ENCODE assay signal across 34 cellular contexts in the genomic region with DNA sequence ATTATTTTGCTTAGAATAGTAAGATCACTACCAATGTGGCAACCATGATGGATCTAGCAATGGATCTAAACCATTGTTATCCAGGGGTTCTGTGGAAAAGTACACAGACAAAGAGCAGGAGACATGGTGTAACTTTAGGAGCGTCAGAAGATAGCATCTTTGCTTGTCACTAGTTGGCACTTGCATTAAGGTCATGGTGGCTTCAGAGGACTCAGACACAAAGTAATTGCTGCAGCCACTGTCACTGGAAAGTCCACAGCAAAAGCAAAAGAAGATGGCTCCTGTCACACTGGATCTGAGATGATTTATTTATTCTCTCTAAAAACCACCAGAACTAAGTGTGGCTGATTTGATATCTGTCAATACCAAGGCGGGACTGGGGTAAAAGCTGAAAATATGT.
"Had no signal": no experiment of that assay in that cellular context is flagged by ENCODE, and none has a peak within 500 bp of the region (broad histone marks: within the 10 kb centered on the region; RNA-seq: fewer than 3 reads in every experiment).

No MANE protein-coding gene starts in this region.

- ATAC-seq: activated CD8-positive, alpha-beta T cell treated with anti-CD3 and anti-CD28 coated beads for 36 hours; activated naive CD4-positive, alpha-beta T cell treated with anti-CD3 and anti-CD28 coated beads, Interleukin-2, amount 50 U/mL, for 72 hours; activated T-cell treated with anti-CD3 and anti-CD28 coated beads, Interleukin-2, amount 50 U/mL, for 4 hours; activated T-cell treated with anti-CD3 and anti-CD28 coated beads, Interleukin-2, amount 50 U/mL, for 72 hours; activated T-helper 17 cell treated with anti-CD3 and anti-CD28 coated beads, Interleukin-2, amount 50 U/mL, for 72 hours; body of pancreas had no signal

- H3K9me3 ChIP-seq: adrenal gland, body of pancreas had no signal

- H3K27ac ChIP-seq: adrenal gland, body of pancreas, brain microvascular endothelial cell, breast epithelium, VCaP had no signal

- H3K4me3 Mint-ChIP-seq: activated B cell treated with CpG ODN at 0.5 μM for 24 hours; activated CD4-positive, alpha-beta memory T cell treated with anti-CD3 and anti-CD28 coated beads for 36 hours; activated CD4-positive, alpha-beta T cell treated with anti-CD3 and anti-CD28 coated beads, Interleukin-2, amount 10 ng/mL, durations not matched to agents 24 days and 14 days; activated CD8-positive, alpha-beta T cell treated with anti-CD3 and anti-CD28 coated beads for 36 hours; activated naive CD4-positive, alpha-beta T cell treated with anti-CD3 and anti-CD28 coated beads for 36 hours; activated naive CD8-positive, alpha-beta T cell treated with anti-CD3 and anti-CD28 coated beads for 36 hours; activated T-cell treated with anti-CD3 and anti-CD28 coated beads, Interleukin-2, amount 50 U/mL, for 4 hours; activated T-cell treated with anti-CD3 and anti-CD28 coated beads, Interleukin-2, amount 50 U/mL, for 72 hours; activated T-helper 1 cell treated with anti-CD3 and anti-CD28 coated beads, Interleukin-12 subunit alpha, Interleukin-12 subunit beta, Interleukin-2, Interleukin-4 antibody, amounts not matched to agents 30 ng/mL and 10 ng/mL and 1 ng/mL, durations not matched to agents 14 hours and 24 hours and 36 hours; activated T-helper 17 cell treated with anti-CD3 and anti-CD28 coated beads, Interleukin-2, amount 50 U/mL, for 72 hours; T-helper 1 cell treated with Interleukin-12 subunit alpha and Interleukin-12 subunit beta and Interleukin-4 antibody, amounts not matched to agents 30 μg/mL and 1 μg/mL, for 36 hours; T-helper 2 cell treated with Interferon-gamma antibody and Interleukin-4, amounts not matched to agents 5 μg/mL and 100 μg/mL, for 36 hours had no signal

- H3K9me3 Mint-ChIP-seq: activated CD4-positive, alpha-beta memory T cell treated with anti-CD3 and anti-CD28 coated beads for 36 hours; activated CD4-positive, alpha-beta T cell treated with anti-CD3 and anti-CD28 coated beads, Interleukin-2, amount 10 ng/mL, durations not matched to agents 24 days and 14 days; activated naive CD4-positive, alpha-beta T cell treated with anti-CD3 and anti-CD28 coated beads for 36 hours had no signal

- H3K4me3 ChIP-seq: adrenal gland, body of pancreas, breast epithelium had no signal

- DNase-seq: activated B cell treated with CpG ODN at 0.5 μM for 24 hours; activated CD4-positive, alpha-beta memory T cell treated with anti-CD3 and anti-CD28 coated beads for 36 hours; activated CD4-positive, alpha-beta T cell treated with anti-CD3 and anti-CD28 coated beads for 4 hours; activated CD4-positive, alpha-beta T cell treated with anti-CD3 and anti-CD28 coated beads, Interleukin-2, amount 10 ng/mL, durations not matched to agents 24 days and 14 days; activated CD4-positive, alpha-beta T cell treated with anti-CD3 and anti-CD28 coated beads, Interleukin-2, amount 50 U/mL, for 1 hour; activated CD4-positive, alpha-beta T cell treated with anti-CD3 and anti-CD28 coated beads, Interleukin-2, amount 50 U/mL, for 4 hours; activated CD4-positive, CD25-positive, alpha-beta regulatory T cell treated with anti-CD3 and anti-CD28 coated beads, Interleukin-2, amount 50 U/mL, for 72 hours; activated CD8-positive, alpha-beta memory T cell treated with anti-CD3 and anti-CD28 coated beads, Interleukin-2, amount 50 U/mL, for 4 hours; activated CD8-positive, alpha-beta T cell treated with anti-CD3 and anti-CD28 coated beads for 36 hours; activated effector memory CD4-positive, alpha-beta T cell treated with anti-CD3 and anti-CD28 coated beads, Interleukin-2, amount 50 U/mL, for 16 hours; activated gamma-delta T cell treated with Interleukin-2 at 50 U/mL for 16 hours; activated naive CD4-positive, alpha-beta T cell; activated naive CD4-positive, alpha-beta T cell treated with anti-CD3 and anti-CD28 coated beads for 36 hours; activated naive CD4-positive, alpha-beta T cell treated with anti-CD3 and anti-CD28 coated beads, Interleukin-2, amount 50 U/mL, for 16 hours; activated naive CD8-positive, alpha-beta T cell treated with anti-CD3 and anti-CD28 coated beads for 36 hours; activated T-cell treated with anti-CD3 and anti-CD28 coated beads for 4 hours; activated T-cell treated with anti-CD3 and anti-CD28 coated beads, Interleukin-2, amount 50 U/mL, for 1 hour; activated T-cell treated with anti-CD3 and anti-CD28 coated beads, Interleukin-2, amount 50 U/mL, for 4 hours; activated T-cell treated with anti-CD3 and anti-CD28 coated beads, Interleukin-2, amount 50 U/mL, for 72 hours; adrenal gland; amniotic stem cell; aorta; body of pancreas; brain microvascular endothelial cell; central memory CD4-positive, alpha-beta T cell; T-helper 2 cell; T-helper 9 cell had no signal

- H3K36me3 ChIP-seq: adrenal gland, brain microvascular endothelial cell, breast epithelium had no signal

- H3K4me1 ChIP-seq: adrenal gland, body of pancreas, breast epithelium had no signal

- H3K27ac Mint-ChIP-seq: activated B cell treated with CpG ODN at 0.5 μM for 24 hours; activated CD4-positive, alpha-beta memory T cell treated with anti-CD3 and anti-CD28 coated beads for 36 hours; activated CD4-positive, alpha-beta T cell treated with anti-CD3 and anti-CD28 coated beads, Interleukin-2, amount 10 ng/mL, durations not matched to agents 24 days and 14 days; activated CD8-positive, alpha-beta T cell treated with anti-CD3 and anti-CD28 coated beads for 36 hours; activated naive CD4-positive, alpha-beta T cell treated with anti-CD3 and anti-CD28 coated beads for 36 hours; activated naive CD4-positive, alpha-beta T cell treated with anti-CD3 and anti-CD28 coated beads, Interleukin-2, amount 50 U/mL, for 72 hours; activated naive CD8-positive, alpha-beta T cell treated with anti-CD3 and anti-CD28 coated beads for 36 hours; activated T-cell treated with anti-CD3 and anti-CD28 coated beads, Interleukin-2, amount 50 U/mL, for 72 hours; activated T-helper 1 cell treated with anti-CD3 and anti-CD28 coated beads, Interleukin-12 subunit alpha, Interleukin-12 subunit beta, Interleukin-2, Interleukin-4 antibody, amounts not matched to agents 30 ng/mL and 10 ng/mL and 1 ng/mL, durations not matched to agents 14 hours and 24 hours and 36 hours; activated T-helper 17 cell treated with anti-CD3 and anti-CD28 coated beads, Interleukin-2, amount 50 U/mL, for 72 hours; T-helper 1 cell treated with Interleukin-12 subunit alpha and Interleukin-12 subunit beta and Interleukin-4 antibody, amounts not matched to agents 30 μg/mL and 1 μg/mL, for 36 hours; T-helper 2 cell treated with Interferon-gamma antibody and Interleukin-4, amounts not matched to agents 5 μg/mL and 100 μg/mL, for 36 hours had no signal

- H3K4me1 Mint-ChIP-seq: activated B cell treated with CpG ODN at 0.5 μM for 24 hours; activated CD4-positive, alpha-beta T cell treated with anti-CD3 and anti-CD28 coated beads, Interleukin-2, amount 10 ng/mL, durations not matched to agents 24 days and 14 days; activated naive CD8-positive, alpha-beta T cell treated with anti-CD3 and anti-CD28 coated beads for 36 hours; activated T-helper 17 cell treated with anti-CD3 and anti-CD28 coated beads, Interleukin-2, amount 50 U/mL, for 72 hours had no signal

- H3K27me3 ChIP-seq: adrenal gland, body of pancreas, brain microvascular endothelial cell, breast epithelium had no signal

- H3K36me3 Mint-ChIP-seq: activated CD4-positive, alpha-beta memory T cell treated with anti-CD3 and anti-CD28 coated beads for 36 hours; activated naive CD4-positive, alpha-beta T cell treated with anti-CD3 and anti-CD28 coated beads, Interleukin-2, amount 50 U/mL, for 72 hours; activated naive CD8-positive, alpha-beta T cell treated with anti-CD3 and anti-CD28 coated beads for 36 hours had no signal

- H3K27me3 Mint-ChIP-seq: activated B cell treated with CpG ODN at 0.5 μM for 24 hours; activated CD4-positive, alpha-beta memory T cell treated with anti-CD3 and anti-CD28 coated beads for 36 hours; activated CD4-positive, alpha-beta T cell treated with anti-CD3 and anti-CD28 coated beads, Interleukin-2, amount 10 ng/mL, durations not matched to agents 24 days and 14 days; activated CD8-positive, alpha-beta T cell treated with anti-CD3 and anti-CD28 coated beads for 36 hours; activated naive CD8-positive, alpha-beta T cell treated with anti-CD3 and anti-CD28 coated beads for 36 hours; activated T-helper 17 cell treated with anti-CD3 and anti-CD28 coated beads, Interleukin-2, amount 50 U/mL, for 72 hours had no signal
